Comparison of ENCODE assay signal across 2 cellular contexts in the genomic region with DNA sequence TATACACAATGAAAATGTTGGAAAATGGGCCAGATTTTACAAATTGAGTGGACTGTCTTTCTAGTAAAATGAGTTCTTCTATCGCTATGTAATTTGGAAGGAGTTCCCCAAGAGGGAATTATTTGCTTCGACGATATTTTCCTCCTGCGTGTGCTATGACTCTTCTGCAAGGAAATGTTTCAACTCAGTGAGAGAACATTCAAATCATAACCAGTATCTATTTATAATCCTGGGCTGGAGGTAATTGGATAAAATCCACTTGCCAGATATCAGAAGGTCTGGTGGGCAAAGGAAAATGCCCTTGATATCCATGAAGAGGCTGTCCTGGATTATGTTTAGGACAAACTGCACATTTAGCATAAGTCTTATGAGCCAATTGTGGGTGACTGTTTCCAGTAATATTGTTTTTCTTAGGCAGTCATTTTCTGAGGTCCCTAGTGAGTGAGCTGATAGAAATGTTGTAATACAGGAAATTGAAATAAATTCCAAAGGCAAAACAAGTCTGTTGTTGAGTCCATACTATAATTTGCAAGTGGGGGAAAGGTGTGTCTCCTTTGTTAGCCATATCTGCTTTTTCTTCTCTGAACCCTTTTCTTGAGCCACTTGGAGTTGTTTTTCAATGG.
TF ChIP-seq lines count a peak whose summit lies in the region.

No MANE protein-coding gene starts in this region.

TF ChIP-seq in IMR-90, 13 proteins besides CTCF, POLR2A, EP300 and RAD21:
- TF ChIP-seq MAFK (IDR thresholded peaks at IDR 0.05; ENCODE audit: low read depth, low read length) (no peak), RFX5 (IDR thresholded peaks at IDR 0.05; ENCODE audit: low read depth, low read length) (no peak), BHLHE40 (IDR thresholded peaks at IDR 0.05; ENCODE audit: low read depth, low read length) (no peak), CEBPB (IDR thresholded peaks at IDR 0.05; ENCODE audit: low read depth, low read length) (no peak), MXI1 (IDR thresholded peaks at IDR 0.05; ENCODE audit: borderline replicate concordance, low read depth, low read length) (no peak), NFE2L2 (IDR thresholded peaks at IDR 0.05; ENCODE audit: low read depth, low read length) (no peak), CHD1 (IDR thresholded peaks at IDR 0.05; ENCODE audit: low read depth, low read length) (no peak), MAZ (IDR thresholded peaks at IDR 0.05; ENCODE audit: borderline replicate concordance, low read depth, low read length) (no peak)
- TF ChIP-seq, protein P1, sequence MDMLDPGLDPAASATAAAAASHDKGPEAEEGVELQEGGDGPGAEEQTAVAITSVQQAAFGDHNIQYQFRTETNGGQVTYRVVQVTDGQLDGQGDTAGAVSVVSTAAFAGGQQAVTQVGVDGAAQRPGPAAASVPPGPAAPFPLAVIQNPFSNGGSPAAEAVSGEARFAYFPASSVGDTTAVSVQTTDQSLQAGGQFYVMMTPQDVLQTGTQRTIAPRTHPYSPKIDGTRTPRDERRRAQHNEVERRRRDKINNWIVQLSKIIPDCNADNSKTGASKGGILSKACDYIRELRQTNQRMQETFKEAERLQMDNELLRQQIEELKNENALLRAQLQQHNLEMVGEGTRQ (IDR thresholded peaks at IDR 0.05; ENCODE audit: low read depth, low read length): no peak
- TF ChIP-seq, protein P2, sequence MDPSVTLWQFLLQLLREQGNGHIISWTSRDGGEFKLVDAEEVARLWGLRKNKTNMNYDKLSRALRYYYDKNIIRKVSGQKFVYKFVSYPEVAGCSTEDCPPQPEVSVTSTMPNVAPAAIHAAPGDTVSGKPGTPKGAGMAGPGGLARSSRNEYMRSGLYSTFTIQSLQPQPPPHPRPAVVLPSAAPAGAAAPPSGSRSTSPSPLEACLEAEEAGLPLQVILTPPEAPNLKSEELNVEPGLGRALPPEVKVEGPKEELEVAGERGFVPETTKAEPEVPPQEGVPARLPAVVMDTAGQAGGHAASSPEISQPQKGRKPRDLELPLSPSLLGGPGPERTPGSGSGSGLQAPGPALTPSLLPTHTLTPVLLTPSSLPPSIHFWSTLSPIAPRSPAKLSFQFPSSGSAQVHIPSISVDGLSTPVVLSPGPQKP (IDR thresholded peaks at IDR 0.05; ENCODE audit: borderline replicate concordance, low read depth, low read length): no peak

TF ChIP-seq in endothelial cell of umbilical vein, 7 proteins besides CTCF, POLR2A, EP300 and RAD21:
- TF ChIP-seq GATA2 (IDR thresholded peaks at IDR 0.05; ENCODE audit: insufficient read depth, insufficient read length, low read depth, low read length) (no peak), EZH2 (IDR thresholded peaks at IDR 0.05; ENCODE audit: borderline replicate concordance, low read depth, low read length, severe bottlenecking) (no peak), POLR2AphosphoS5 (IDR thresholded peaks at IDR 0.05; ENCODE audit: insufficient read depth, low read depth, low read length) (no peak)
- TF ChIP-seq, protein P3, sequence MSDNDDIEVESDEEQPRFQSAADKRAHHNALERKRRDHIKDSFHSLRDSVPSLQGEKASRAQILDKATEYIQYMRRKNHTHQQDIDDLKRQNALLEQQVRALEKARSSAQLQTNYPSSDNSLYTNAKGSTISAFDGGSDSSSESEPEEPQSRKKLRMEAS (IDR thresholded peaks at IDR 0.05; ENCODE audit: insufficient read depth, insufficient read length): no peak
